In genomic region chr11:28659716-28660348, GRCh38 we compare ENCODE assay signal across 22 cellular contexts.
"Had no signal": no experiment of that assay in that cellular context is flagged by ENCODE, and none has a peak within 500 bp of the region (broad histone marks: within the 10 kb centered on the region; RNA-seq: fewer than 3 reads in every experiment).

No MANE protein-coding gene starts in this region.

- DNase-seq: cortex of kidney; foreskin keratinocyte; heart left ventricle; left cardiac atrium; left lung; naive thymus-derived CD8-positive, alpha-beta T cell; nephron progenitor cell; nucleus accumbens; stimulated activated CD4-positive, alpha-beta T cell treated with anti-CD3 and anti-CD28 coated beads, Interleukin-2, amount 100 ng/mL, for 24 hours; stimulated activated CD4-positive, alpha-beta T cell treated with anti-CD3 and anti-CD28 coated beads, Interleukin-4, amount 100 ng/mL, for 24 hours; stimulated activated naive CD4-positive, alpha-beta T cell treated with Interleukin-2 at 50 U/mL for 16 hours; stomach; thyroid gland had no signal

- FAIRE-seq: islet of Langerhans had no signal

- ATAC-seq: esophagus mucosa; foreskin keratinocyte; gastroesophageal sphincter; heart left ventricle; left cardiac atrium; left lung; naive thymus-derived CD8-positive, alpha-beta T cell; sciatic nerve; stimulated activated effector memory CD8-positive, alpha-beta T cell treated with anti-CD3 and anti-CD28 coated beads, Interleukin-12 subunit alpha, Interleukin-12 subunit beta, amount 100 ng/mL, for 72 hours had no signal

- H3K27ac ChIP-seq: epithelial cell of prostate, foreskin keratinocyte, gastroesophageal sphincter, heart left ventricle, hepatocyte, left lung, prostate gland, right atrium auricular region, stomach, thyroid gland had no signal

- H3K4me3 ChIP-seq: gastroesophageal sphincter, heart left ventricle, hepatocyte, left lung, prostate gland, right atrium auricular region, stomach, thyroid gland had no signal

- H3K4me2 ChIP-seq: hepatocyte had no signal

- H3K9me3 ChIP-seq: gastroesophageal sphincter, heart left ventricle, left lung, prostate gland, right atrium auricular region, stomach, thyroid gland had no signal

- H2AFZ ChIP-seq: hepatocyte had no signal

- H3K27me3 ChIP-seq: foreskin keratinocyte, gastroesophageal sphincter, heart left ventricle, hepatocyte, left lung, right atrium auricular region, stomach, thyroid gland had no signal

- H3K4me1 ChIP-seq: gastroesophageal sphincter, heart left ventricle, left lung, prostate gland, right atrium auricular region, stomach, thyroid gland had no signal

- H3K36me3 ChIP-seq: gastroesophageal sphincter, heart left ventricle, left lung, prostate gland, right atrium auricular region, stomach, thyroid gland had no signal
